ENCODE assay signal across 16 cellular contexts in genomic region chr5:59555596-59555995, GRCh38.
DNase-seq lines count a peak whose midpoint lies in the region; ATAC-seq and TF ChIP-seq lines count a peak whose summit lies in the region.
"Had no signal": no experiment of that assay in that cellular context is flagged by ENCODE, and none has a peak within 500 bp of the region (broad histone marks: within the 10 kb centered on the region; RNA-seq: fewer than 3 reads in every experiment).

No MANE protein-coding gene starts in this region.

- H3K4me2 ChIP-seq in mesendoderm (ENCODE audit: low read length), result no peak overlapping the region
- H3K4me2 ChIP-seq: BLaER1 treated with 17β-estradiol and CSF1 and Interleukin-3, amounts not matched to agents 10 nM and 100 nM had no signal

- H3K36me3 ChIP-seq in mesendoderm (ENCODE audit: control insufficient read depth, insufficient read depth, low read length), result no peaks in the 10 kb centered on the region
- no peaks in the 10 kb centered on the region for H3K36me3 ChIP-seq in gastrocnemius medialis
- H3K36me3 ChIP-seq in CD4-positive, alpha-beta memory T cell (ENCODE audit: insufficient read depth, low read length), result no peaks in the 10 kb centered on the region
- H3K36me3 ChIP-seq: BLaER1 treated with 17β-estradiol and CSF1 and Interleukin-3, amounts not matched to agents 10 nM and 100 nM; HAP-1 had no signal

- intact Hi-C loops in gastrocnemius medialis (cut with DNase I; ENCODE audit: low total_unique reads), result no loop called here
- intact Hi-C loops in CD4-positive, alpha-beta memory T cell (cut with micrococcal nuclease), result no loop called here

- H4K5ac ChIP-seq in mesendoderm (ENCODE audit: low read length), result no peak overlapping the region

- no peak overlapping the region for H4K8ac ChIP-seq in mesendoderm (ENCODE audit: low read depth, low read length)

- no peak overlapping the region for H3K9ac ChIP-seq in mesendoderm (ENCODE audit: low read length)
- H3K9ac ChIP-seq: BLaER1 treated with 17β-estradiol and CSF1 and Interleukin-3, amounts not matched to agents 10 nM and 100 nM had no signal

- H3K4me3 ChIP-seq in mesendoderm (ENCODE audit: low read length), result no peak overlapping the region
- no peak overlapping the region for H3K4me3 ChIP-seq in gastrocnemius medialis
- no peak overlapping the region for H3K4me3 ChIP-seq in CD4-positive, alpha-beta memory T cell (ENCODE audit: low read length in 2 of 2)
- H3K4me3 ChIP-seq: BLaER1 treated with 17β-estradiol and CSF1 and Interleukin-3, amounts not matched to agents 10 nM and 100 nM; HAP-1 had no signal

- TF ChIP-seq CTCF in WTC11 (IDR thresholded peaks at IDR 0.05) (no peak), gastrocnemius medialis (IDR thresholded peaks at IDR 0.05 in 4 of 5, conservative IDR thresholded peaks at IDR 0.05 in 1 of 5) (no peak)

- TF ChIP-seq POLR2A in gastrocnemius medialis (IDR thresholded peaks at IDR 0.05), result no peak

- no peak overlapping the region for H3K23ac ChIP-seq in mesendoderm (ENCODE audit: low read length)

- no peak overlapping the region for H2BK5ac ChIP-seq in mesendoderm (ENCODE audit: low read length)

- in situ Hi-C loops in G401 (cut with HindIII; ENCODE audit: low sequenced_read_pairs), result no loop called here
- in situ Hi-C loops in gastrocnemius medialis (cut with MboI; ENCODE audit: low sequenced_read_pairs in 4 of 4), result no loop called here

- ATAC-seq in WTC11 (peak; percentile 56), gastrocnemius medialis (peak in 1 of 2 donors; percentile 30), HG03469 (IDR thresholded peaks at IDR 0.05; ENCODE audit: unreplicated experiment) (no peak)
- ATAC-seq: HepG2 had no signal

- no peak overlapping the region for H2AK5ac ChIP-seq in mesendoderm (ENCODE audit: low read length)

- no peak overlapping the region for H3K27ac Mint-ChIP-seq in WTC11
- H3K27ac Mint-ChIP-seq in CD4-positive, alpha-beta memory T cell, result no peak overlapping the region
- H3K27ac Mint-ChIP-seq: B cell had no signal

- DNase-seq in G401 (ENCODE audit: low spot score), result peak; percentile 24
- no peak for DNase-seq in WTC11 (ENCODE audit: low spot score)
- DNase-seq in mesendoderm, result peak; percentile 42
- DNase-seq in gastrocnemius medialis, result no peak
- DNase-seq in CD4-positive, alpha-beta memory T cell, result no peak
- DNase-seq in NCI-H1417 (lab: John Stamatoyannopoulos, UW), result no peak
- DNase-seq: 8988T, Caco-2, DMS79, GF-D8, KG1 had no signal

- H3K36me3 Mint-ChIP-seq in WTC11, result no peaks in the 10 kb centered on the region
- H3K36me3 Mint-ChIP-seq in CD4-positive, alpha-beta memory T cell, result no peaks in the 10 kb centered on the region

- peaks cover 24% of the 10 kb centered on the region for H3K4me1 Mint-ChIP-seq in WTC11
- H3K4me1 Mint-ChIP-seq in CD4-positive, alpha-beta memory T cell, result no peaks in the 10 kb centered on the region

- H3K4me1 ChIP-seq in mesendoderm (ENCODE audit: control insufficient read depth, low read depth, low read length) (no peaks in the 10 kb centered on the region), gastrocnemius medialis (peaks cover 24 to 66% of the 10 kb centered on the region in 2 donors)
- H3K4me1 ChIP-seq in CD4-positive, alpha-beta memory T cell (ENCODE audit: insufficient read depth, low read length), result no peaks in the 10 kb centered on the region
- H3K4me1 ChIP-seq: BLaER1 treated with 17β-estradiol and CSF1 and Interleukin-3, amounts not matched to agents 10 nM and 100 nM; Caco-2; HAP-1 had no signal

- H3K9me3 ChIP-seq in gastrocnemius medialis, result no peaks in the 10 kb centered on the region
- H3K9me3 ChIP-seq in CD4-positive, alpha-beta memory T cell (ENCODE audit: control insufficient read depth in 1 of 2, low read length in 2 of 2), result no peaks in the 10 kb centered on the region
- H3K9me3 ChIP-seq: BLaER1 treated with 17β-estradiol and CSF1 and Interleukin-3, amounts not matched to agents 10 nM and 100 nM; Caco-2; HAP-1 had no signal

- H2BK15ac ChIP-seq in mesendoderm (replicated peaks; ENCODE audit: low read depth), result no peak overlapping the region

- H3K27me3 ChIP-seq in mesendoderm (ENCODE audit: insufficient read depth, low read length, poor library complexity) (no peaks in the 10 kb centered on the region), gastrocnemius medialis (no peaks in the 10 kb centered on the region)
- H3K27me3 ChIP-seq in CD4-positive, alpha-beta memory T cell (ENCODE audit: insufficient read depth, low read length), result no peaks in the 10 kb centered on the region
- H3K27me3 ChIP-seq: BLaER1 treated with 17β-estradiol and CSF1 and Interleukin-3, amounts not matched to agents 10 nM and 100 nM had no signal

- H3K9me3 Mint-ChIP-seq in WTC11, result 0 out of 2 replicates have a peak, but pooled peaks cover 4% of the 10 kb centered on the region
- no peaks in the 10 kb centered on the region for H3K9me3 Mint-ChIP-seq in CD4-positive, alpha-beta memory T cell

- H3K79me2 ChIP-seq in mesendoderm (ENCODE audit: control insufficient read depth, insufficient read depth, low read length), result no peaks in the 10 kb centered on the region

- CTCF ChIA-PET in WTC11 (lab: Charles Lee), result interaction anchor here (1.4 kb wide), 1 partner anchor 8 kb away, joined by 3 read pairs; no protein-coding TSS in a partner anchor
- CTCF ChIA-PET in CD4-positive, alpha-beta memory T cell (lab: Charles Lee; ENCODE audit: partially characterized antibody), result no interaction called here

- H3K4ac ChIP-seq in mesendoderm (ENCODE audit: low read depth, low read length), result no peak overlapping the region

- no peaks in the 10 kb centered on the region for H3K79me1 ChIP-seq in mesendoderm (ENCODE audit: low read length)

- WGBS in mesendoderm (ENCODE audit: extremely low coverage, insufficient coverage, low lambda C conversion rate), result no CpG with 5 or more reads among the region's 3 CpGs

- no peaks in the 10 kb centered on the region for H3K27me3 Mint-ChIP-seq in WTC11 (ENCODE audit: low read depth)
- peaks cover 1 to 2% of the 10 kb centered on the region in 2 donors for H3K27me3 Mint-ChIP-seq in CD4-positive, alpha-beta memory T cell
- H3K27me3 Mint-ChIP-seq: B cell had no signal

- H3K27ac ChIP-seq in mesendoderm (ENCODE audit: low read depth, low read length) (no peak overlapping the region), gastrocnemius medialis (peak overlapping the region in 3 of 4 donors; percentile 87 to 93 (median 92))
- H3K27ac ChIP-seq in CD4-positive, alpha-beta memory T cell (ENCODE audit: low read depth, low read length), result no peak overlapping the region
- H3K27ac ChIP-seq: BLaER1 treated with 17β-estradiol and CSF1 and Interleukin-3, amounts not matched to agents 10 nM and 100 nM had no signal

- no peak overlapping the region for H3K56ac ChIP-seq in mesendoderm (ENCODE audit: low read length)

- no peak overlapping the region for H2BK120ac ChIP-seq in mesendoderm (ENCODE audit: low read depth, low read length)

- POLR2A ChIA-PET in WTC11 (lab: Charles Lee), result no interaction called here
- POLR2A ChIA-PET in CD4-positive, alpha-beta memory T cell (lab: Charles Lee; ENCODE audit: partially characterized antibody), result no interaction called here

- no peak overlapping the region for H3K4me3 Mint-ChIP-seq in WTC11
- H3K4me3 Mint-ChIP-seq in CD4-positive, alpha-beta memory T cell, result no peak overlapping the region
- H3K4me3 Mint-ChIP-seq: B cell had no signal

- no peak overlapping the region for H3K18ac ChIP-seq in mesendoderm (ENCODE audit: low read length)

TF ChIP-seq in WTC11, 78 proteins besides CTCF, POLR2A, EP300 and RAD21 (continues in another document):
- no peak for TF ChIP-seq TEAD4 (CRISPR knock-in tag; IDR thresholded peaks at IDR 0.05)
- TF ChIP-seq ARID4B (CRISPR knock-in tag; IDR thresholded peaks at IDR 0.05; ENCODE audit: borderline replicate concordance), result no peak

Comparison
In these comparisons a context has a peak if more than half of its experiments do, and no peak if none do; other contexts are left out.
1. DNase-seq: peak in G401 (single experiment) and mesendoderm (single experiment); none in WTC11 (single experiment), gastrocnemius medialis (0 of 2), CD4-positive, alpha-beta memory T cell (0 of 5) and NCI-H1417 (0 of 3).
2. H3K27ac ChIP-seq: peak in gastrocnemius medialis (3 of 4); none in mesendoderm (single experiment) and CD4-positive, alpha-beta memory T cell (single experiment).